Comparison of ENCODE assay signal across 12 cellular contexts in the genomic region with DNA sequence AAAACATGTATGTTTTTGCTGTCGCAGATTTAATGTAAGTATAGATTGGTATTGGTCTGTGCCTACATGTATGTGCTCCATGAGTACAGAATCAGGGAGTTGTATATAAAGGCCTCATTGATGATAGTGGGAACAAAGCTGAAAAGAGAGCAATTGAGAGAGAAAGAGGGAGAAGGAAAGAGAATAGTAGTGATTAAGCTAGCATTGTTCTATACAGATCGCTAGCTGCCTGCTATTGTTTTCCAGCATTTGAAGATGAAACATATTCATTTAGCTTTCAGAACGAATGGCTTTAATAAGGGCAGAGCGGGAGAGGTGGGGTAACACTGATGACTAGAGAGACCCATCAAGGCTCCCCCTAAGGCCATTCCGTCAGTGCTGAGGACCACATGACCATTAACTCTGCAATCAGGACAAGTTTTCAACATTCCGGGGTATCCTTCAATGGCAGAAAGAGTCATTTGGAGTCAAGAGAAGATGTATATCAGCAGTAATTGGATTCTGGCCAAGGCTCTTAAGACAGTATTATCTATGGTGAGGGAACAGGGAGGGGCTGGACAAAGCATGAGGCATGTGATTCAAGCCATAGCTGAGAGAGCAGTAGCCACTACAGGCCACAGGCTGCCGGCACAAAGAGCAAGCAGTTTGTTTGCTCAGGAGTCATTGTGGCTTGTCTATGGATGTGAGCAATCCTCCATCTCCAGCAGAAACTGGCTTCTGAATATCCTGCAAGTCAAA.
A peak's percentile ranks its signal among the peaks of the same experiment; 100 is the strongest.
DNase-seq lines count a peak whose midpoint lies in the region; TF ChIP-seq lines count a peak whose summit lies in the region.
"Had no signal": no experiment of that assay in that cellular context is flagged by ENCODE, and none has a peak within 500 bp of the region (broad histone marks: within the 10 kb centered on the region; RNA-seq: fewer than 3 reads in every experiment).

No MANE protein-coding gene starts in this region.

- H3K27me3 ChIP-seq in mammary epithelial cell (ENCODE audit: insufficient read depth, low read length): no peaks in the 10 kb centered on the region
- no peaks in the 10 kb centered on the region for H3K27me3 ChIP-seq in neuronal stem cell (ENCODE audit: control insufficient read depth in 3 of 3, insufficient read depth in 3 of 3, low read depth in 1 of 3, low read length in 3 of 3)
- H3K27me3 ChIP-seq in CD8-positive, alpha-beta memory T cell (ENCODE audit: insufficient read depth, low read length, poor library complexity, severe bottlenecking): no peaks in the 10 kb centered on the region
- H3K27me3 ChIP-seq in ovary: no peaks in the 10 kb centered on the region
- H3K27me3 ChIP-seq: ascending aorta had no signal

- H3K4me2 ChIP-seq in mammary epithelial cell (ENCODE audit: insufficient read depth, low read depth, low read length) (no peak overlapping the region), neuronal stem cell (ENCODE audit: insufficient read depth, low read length, poor library complexity, severe bottlenecking) (no peak overlapping the region)

- H4K91ac ChIP-seq in neuronal stem cell (ENCODE audit: low read depth, low read length, poor library complexity): no peak overlapping the region

- H3K27ac ChIP-seq in mammary epithelial cell (ENCODE audit: insufficient read depth, low read depth, low read length) (no peak overlapping the region), neuronal stem cell (replicated peaks; ENCODE audit: low read length) (no peak overlapping the region), ovary (no peak overlapping the region)
- H3K27ac ChIP-seq in CD8-positive, alpha-beta memory T cell (ENCODE audit: low read depth, low read length): no peak overlapping the region
- H3K27ac ChIP-seq: ascending aorta, prostate gland had no signal

- intact Hi-C loops in mammary epithelial cell (cut with micrococcal nuclease): no loop called here
- intact Hi-C loops in ovary (cut with DNase I): no loop called here

- no peaks in the 10 kb centered on the region for H3K79me2 ChIP-seq in mammary epithelial cell (ENCODE audit: insufficient read depth, low read length)

- H2BK5ac ChIP-seq in neuronal stem cell (ENCODE audit: low read length): no peak overlapping the region

- peaks cover 3% of the 10 kb centered on the region for H3K4me1 ChIP-seq in mammary epithelial cell (ENCODE audit: insufficient read depth, low read length)
- peaks cover 12 to 27% of the 10 kb centered on the region in 2 donors for H3K4me1 ChIP-seq in neuronal stem cell (ENCODE audit: control insufficient read depth in 2 of 2, insufficient read depth in 1 of 2, low read depth in 1 of 2, low read length in 2 of 2)
- no peaks in the 10 kb centered on the region for H3K4me1 ChIP-seq in CD8-positive, alpha-beta memory T cell (ENCODE audit: insufficient read depth, low read length)
- H3K4me1 ChIP-seq in ovary (ENCODE audit: insufficient read depth): peaks cover 6% of the 10 kb centered on the region
- H3K4me1 ChIP-seq: ascending aorta, prostate gland had no signal

- H3K4me1 Mint-ChIP-seq in CD8-positive, alpha-beta memory T cell: no peaks in the 10 kb centered on the region
- H3K4me1 Mint-ChIP-seq: IgD-negative memory B cell had no signal

- TF ChIP-seq POLR2A in ovary (IDR thresholded peaks at IDR 0.05): no peak

- POLR2A ChIA-PET in CD8-positive, alpha-beta memory T cell (lab: Charles Lee): no interaction called here

- H3K36me3 ChIP-seq in mammary epithelial cell (ENCODE audit: insufficient read depth, low read length) (no peaks in the 10 kb centered on the region), neuronal stem cell (replicated peaks in 1 of 2; ENCODE audit: control insufficient read depth in 2 of 2, insufficient read depth in 2 of 2, low read length in 2 of 2) (peaks cover 0 to 4% of the 10 kb centered on the region in 2 donors), ovary (no peaks in the 10 kb centered on the region)
- no peaks in the 10 kb centered on the region for H3K36me3 ChIP-seq in CD8-positive, alpha-beta memory T cell (ENCODE audit: insufficient read depth, low read length)
- H3K36me3 ChIP-seq: ascending aorta, prostate gland had no signal

- H3K9me3 Mint-ChIP-seq in CD8-positive, alpha-beta memory T cell: peaks cover 0 to 6% (median 3%) of the 10 kb centered on the region in 5 donors

- H3K4ac ChIP-seq in neuronal stem cell (ENCODE audit: low read length): no peak overlapping the region

- no peak overlapping the region for H3K23ac ChIP-seq in neuronal stem cell (ENCODE audit: low read depth, low read length, poor library complexity)

- TF ChIP-seq EP300 in ovary (IDR thresholded peaks at IDR 0.05): no peak

- CTCF ChIA-PET in mammary epithelial cell (lab: Charles Lee; ENCODE audit: low non-redundant PET): no interaction called here
- CTCF ChIA-PET in CD8-positive, alpha-beta memory T cell (lab: Charles Lee): no interaction called here

- TF ChIP-seq CTCF in mammary epithelial cell (conservative IDR thresholded peaks at IDR 0.05 in 1 of 2, IDR thresholded peaks at IDR 0.05 in 1 of 2; ENCODE audit: extremely low read depth in 1 of 2, insufficient read depth in 1 of 2, low read depth in 1 of 2, low read length in 2 of 2) (no peak), ovary (IDR thresholded peaks at IDR 0.05) (no peak)

- no peak overlapping the region for H2BK120ac ChIP-seq in neuronal stem cell (ENCODE audit: low read depth, low read length)

- H2AFZ ChIP-seq in mammary epithelial cell (ENCODE audit: low read depth, low read length): no peak overlapping the region
- H2AFZ ChIP-seq in neuronal stem cell (ENCODE audit: low read length): no peak overlapping the region

- WGBS in mammary epithelial cell (ENCODE audit: low coverage, missing lambda C conversion rate): 77% methylated on average over 7 of the region's 7 CpGs
- WGBS in neuronal stem cell (ENCODE audit: extremely low coverage in 2 of 2, insufficient read length in 2 of 2, insufficient replicate concordance in 1 of 2), 2 donors: 100% methylated on average over 1 of the region's 7 CpGs; no CpG with 5 or more reads in 1 of the 2 donors
- WGBS in ovary, 3 donors: 89 to 92% (median 92%) methylated on average over 7 of the region's 7 CpGs

- H3K4me3 ChIP-seq in mammary epithelial cell (replicated peaks in 1 of 3; ENCODE audit: insufficient read depth in 1 of 3, low read depth in 2 of 3, low read length in 3 of 3) (no peak overlapping the region), neuronal stem cell (ENCODE audit: low read length in 2 of 2) (no peak overlapping the region), ovary (no peak overlapping the region)
- no peak overlapping the region for H3K4me3 ChIP-seq in CD8-positive, alpha-beta memory T cell (ENCODE audit: low read length)
- H3K4me3 ChIP-seq: ascending aorta, prostate gland had no signal

- no peaks in the 10 kb centered on the region for H3K79me1 ChIP-seq in neuronal stem cell (ENCODE audit: low read depth, low read length)

- no peak overlapping the region for H4K8ac ChIP-seq in neuronal stem cell (ENCODE audit: low read depth, low read length)

- H3K9me3 ChIP-seq in mammary epithelial cell (replicated peaks; ENCODE audit: insufficient read depth, low read length): no peaks in the 10 kb centered on the region
- H3K9me3 ChIP-seq in neuronal stem cell (replicated peaks in 1 of 2; ENCODE audit: control insufficient read depth in 2 of 2, insufficient read depth in 1 of 2, low read depth in 1 of 2, low read length in 2 of 2): no peaks in the 10 kb centered on the region
- no peaks in the 10 kb centered on the region for H3K9me3 ChIP-seq in CD8-positive, alpha-beta memory T cell (ENCODE audit: low read length)
- H3K9me3 ChIP-seq in ovary: no peaks in the 10 kb centered on the region
- H3K9me3 ChIP-seq: ascending aorta, prostate gland had no signal

- H3K27me3 Mint-ChIP-seq in CD8-positive, alpha-beta memory T cell: no peaks in the 10 kb centered on the region
- H3K27me3 Mint-ChIP-seq: IgD-negative memory B cell had no signal

- H3K4me3 Mint-ChIP-seq in CD8-positive, alpha-beta memory T cell: no peak overlapping the region
- H3K4me3 Mint-ChIP-seq: activated CD8-positive, alpha-beta T cell treated with anti-CD3 and anti-CD28 coated beads, Interleukin-2, amount 10 ng/mL, durations not matched to agents 7 days and 5 days; IgD-negative memory B cell had no signal

- DNase-seq in DMS53 treated with DMSO at 0.1 percent for 48 hours (lab: John Stamatoyannopoulos, UW; ENCODE audit: unreplicated experiment) (peak; percentile 30), NCI-H2196 treated with DMSO at 0.1 percent for 48 hours (lab: John Stamatoyannopoulos, UW; ENCODE audit: unreplicated experiment) (peak; percentile 28), mammary epithelial cell (peak; percentile 84), mucosa of gallbladder (ENCODE audit: low spot score) (peak; percentile 48), neuronal stem cell (ENCODE audit: low spot score) (no peak), ovary (no peak), 8988T (no peak)
- DNase-seq in CD8-positive, alpha-beta memory T cell: no peak
- DNase-seq: activated CD8-positive, alpha-beta T cell treated with anti-CD3 and anti-CD28 coated beads, Interleukin-2, amount 10 ng/mL, durations not matched to agents 7 days and 5 days had no signal

- no TSS peak for BruUV-seq in mammary epithelial cell (replicated peaks; lab: Mats Ljungman, UMichigan)

- no peaks in the 10 kb centered on the region for H3K36me3 Mint-ChIP-seq in CD8-positive, alpha-beta memory T cell
- H3K36me3 Mint-ChIP-seq: IgD-negative memory B cell had no signal

- H2BK15ac ChIP-seq in neuronal stem cell (ENCODE audit: low read length): no peak overlapping the region

- H3K14ac ChIP-seq in neuronal stem cell (ENCODE audit: low read length): no peak overlapping the region

- H2AK5ac ChIP-seq in neuronal stem cell (ENCODE audit: low read depth, low read length): no peak overlapping the region

- dilution Hi-C loops in mammary epithelial cell (cut with HindIII; ENCODE audit: low sequenced_read_pairs): no loop called here

- H3K18ac ChIP-seq in neuronal stem cell (ENCODE audit: low read length): no peak overlapping the region

- H4K20me1 ChIP-seq in mammary epithelial cell (ENCODE audit: insufficient read depth, low read length): no peaks in the 10 kb centered on the region

- in situ Hi-C loops in mammary epithelial cell (cut with MboI; ENCODE audit: low sequenced_read_pairs in 2 of 2): no loop called here

- no peak overlapping the region for H3K9ac ChIP-seq in mammary epithelial cell (ENCODE audit: insufficient read depth, low read length)
- H3K9ac ChIP-seq in neuronal stem cell (ENCODE audit: low read depth, low read length, poor library complexity): no peak overlapping the region

- no peak overlapping the region for H2BK12ac ChIP-seq in neuronal stem cell (ENCODE audit: low read length)

- no peak overlapping the region for H3K27ac Mint-ChIP-seq in CD8-positive, alpha-beta memory T cell
- H3K27ac Mint-ChIP-seq: activated CD8-positive, alpha-beta T cell treated with anti-CD3 and anti-CD28 coated beads, Interleukin-2, amount 10 ng/mL, durations not matched to agents 7 days and 5 days; IgD-negative memory B cell had no signal

Comparison
In these comparisons a context has a peak if more than half of its experiments do, and no peak if none do; other contexts are left out.
1. DNase-seq: peak in DMS53 treated with DMSO at 0.1 percent for 48 hours (single experiment), NCI-H2196 treated with DMSO at 0.1 percent for 48 hours (single experiment), mammary epithelial cell (single experiment) and mucosa of gallbladder (single experiment); none in neuronal stem cell (single experiment), CD8-positive, alpha-beta memory T cell (0 of 5), ovary (0 of 5) and 8988T (single experiment).